ENCODE assay signal across 1 cellular context in the genomic region with DNA sequence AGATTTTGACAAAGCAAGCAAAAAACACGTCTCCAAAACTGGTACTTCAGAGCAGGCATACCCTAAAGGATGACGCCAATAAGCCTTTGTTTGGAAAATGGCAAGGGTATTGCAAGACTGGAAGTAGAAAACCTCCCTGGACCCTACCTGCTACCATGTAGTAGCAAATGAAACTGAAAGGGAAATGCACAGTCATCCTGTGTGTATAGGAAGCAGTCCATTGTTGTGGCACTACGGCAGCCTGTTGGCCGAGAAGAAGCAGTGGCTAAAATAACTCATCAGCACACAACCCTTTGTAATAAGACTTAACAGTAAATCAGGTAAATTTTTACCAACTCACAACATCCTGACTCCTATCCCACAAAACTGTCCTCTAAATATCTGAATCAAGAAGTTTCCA.
TF ChIP-seq lines count a peak whose summit lies in the region.

No MANE protein-coding gene starts in this region.

TF ChIP-seq in K562, 482 proteins besides CTCF, POLR2A, EP300 and RAD21:
- TF ChIP-seq, protein P1, sequence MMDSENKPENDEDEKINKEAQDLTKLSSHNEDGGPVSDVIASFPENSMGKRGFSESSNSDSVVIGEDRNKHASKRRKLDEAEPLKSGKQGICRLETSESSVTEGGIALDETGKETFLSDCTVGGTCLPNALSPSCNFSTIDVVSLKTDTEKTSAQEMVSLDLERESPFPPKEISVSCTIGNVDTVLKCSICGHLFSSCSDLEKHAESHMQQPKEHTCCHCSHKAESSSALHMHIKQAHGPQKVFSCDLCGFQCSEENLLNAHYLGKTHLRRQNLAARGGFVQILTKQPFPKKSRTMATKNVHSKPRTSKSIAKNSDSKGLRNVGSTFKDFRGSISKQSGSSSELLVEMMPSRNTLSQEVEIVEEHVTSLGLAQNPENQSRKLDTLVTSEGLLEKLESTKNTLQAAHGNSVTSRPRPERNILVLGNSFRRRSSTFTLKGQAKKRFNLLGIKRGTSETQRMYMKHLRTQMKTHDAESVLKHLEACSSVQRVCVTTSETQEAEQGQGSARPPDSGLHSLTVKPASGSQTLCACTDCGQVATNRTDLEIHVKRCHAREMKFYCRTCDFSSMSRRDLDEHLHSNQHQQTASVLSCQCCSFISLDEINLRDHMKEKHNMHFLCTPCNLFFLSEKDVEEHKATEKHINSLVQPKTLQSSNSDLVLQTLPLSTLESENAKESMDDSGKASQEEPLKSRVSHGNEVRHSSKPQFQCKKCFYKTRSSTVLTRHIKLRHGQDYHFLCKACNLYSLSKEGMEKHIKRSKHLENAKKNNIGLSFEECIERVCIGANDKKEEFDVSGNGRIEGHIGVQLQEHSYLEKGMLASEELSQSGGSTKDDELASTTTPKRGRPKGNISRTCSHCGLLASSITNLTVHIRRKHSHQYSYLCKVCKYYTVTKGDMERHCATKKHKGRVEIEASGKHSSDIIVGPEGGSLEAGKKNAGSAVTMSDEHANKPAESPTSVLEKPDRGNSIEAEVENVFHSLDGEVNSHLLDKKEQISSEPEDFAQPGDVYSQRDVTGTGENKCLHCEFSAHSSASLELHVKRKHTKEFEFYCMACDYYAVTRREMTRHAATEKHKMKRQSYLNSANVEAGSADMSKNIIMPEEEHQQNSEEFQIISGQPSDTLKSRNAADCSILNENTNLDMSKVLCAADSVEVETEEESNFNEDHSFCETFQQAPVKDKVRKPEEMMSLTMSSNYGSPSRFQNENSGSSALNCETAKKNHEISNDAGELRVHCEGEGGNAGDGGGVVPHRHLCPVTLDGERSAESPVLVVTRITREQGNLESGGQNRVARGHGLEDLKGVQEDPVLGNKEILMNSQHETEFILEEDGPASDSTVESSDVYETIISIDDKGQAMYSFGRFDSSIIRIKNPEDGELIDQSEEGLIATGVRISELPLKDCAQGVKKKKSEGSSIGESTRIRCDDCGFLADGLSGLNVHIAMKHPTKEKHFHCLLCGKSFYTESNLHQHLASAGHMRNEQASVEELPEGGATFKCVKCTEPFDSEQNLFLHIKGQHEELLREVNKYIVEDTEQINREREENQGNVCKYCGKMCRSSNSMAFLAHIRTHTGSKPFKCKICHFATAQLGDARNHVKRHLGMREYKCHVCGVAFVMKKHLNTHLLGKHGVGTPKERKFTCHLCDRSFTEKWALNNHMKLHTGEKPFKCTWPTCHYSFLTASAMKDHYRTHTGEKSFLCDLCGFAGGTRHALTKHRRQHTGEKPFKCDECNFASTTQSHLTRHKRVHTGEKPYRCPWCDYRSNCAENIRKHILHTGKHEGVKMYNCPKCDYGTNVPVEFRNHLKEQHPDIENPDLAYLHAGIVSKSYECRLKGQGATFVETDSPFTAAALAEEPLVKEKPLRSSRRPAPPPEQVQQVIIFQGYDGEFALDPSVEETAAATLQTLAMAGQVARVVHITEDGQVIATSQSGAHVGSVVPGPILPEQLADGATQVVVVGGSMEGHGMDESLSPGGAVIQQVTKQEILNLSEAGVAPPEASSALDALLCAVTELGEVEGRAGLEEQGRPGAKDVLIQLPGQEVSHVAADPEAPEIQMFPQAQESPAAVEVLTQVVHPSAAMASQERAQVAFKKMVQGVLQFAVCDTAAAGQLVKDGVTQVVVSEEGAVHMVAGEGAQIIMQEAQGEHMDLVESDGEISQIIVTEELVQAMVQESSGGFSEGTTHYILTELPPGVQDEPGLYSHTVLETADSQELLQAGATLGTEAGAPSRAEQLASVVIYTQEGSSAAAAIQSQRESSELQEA (IDR thresholded peaks at IDR 0.05; ENCODE audit: low read depth) = 0 out of 2 replicates have a peak, but pooled peaks have one; percentile 43
- TF ChIP-seq NFE2 (IDR thresholded peaks at IDR 0.05; ENCODE audit: low read depth) (peak; percentile 36; the same call in 1 of the 2 replicates), MAFG (tag; conservative IDR thresholded peaks at IDR 0.05) (0 out of 2 replicates have a peak, but pooled peaks have one; percentile 18), SRSF7 (optimal IDR thresholded peaks at IDR 0.05; ENCODE audit: low read depth, low read length) (no peak), NFIX (CRISPR knock-in tag; IDR thresholded peaks at IDR 0.05; ENCODE audit: low read depth) (no peak), ADNP (tag; IDR thresholded peaks at IDR 0.05) (no peak), CHD1 (IDR thresholded peaks at IDR 0.05; ENCODE audit: low read length) (no peak)
- TF ChIP-seq, protein P2, sequence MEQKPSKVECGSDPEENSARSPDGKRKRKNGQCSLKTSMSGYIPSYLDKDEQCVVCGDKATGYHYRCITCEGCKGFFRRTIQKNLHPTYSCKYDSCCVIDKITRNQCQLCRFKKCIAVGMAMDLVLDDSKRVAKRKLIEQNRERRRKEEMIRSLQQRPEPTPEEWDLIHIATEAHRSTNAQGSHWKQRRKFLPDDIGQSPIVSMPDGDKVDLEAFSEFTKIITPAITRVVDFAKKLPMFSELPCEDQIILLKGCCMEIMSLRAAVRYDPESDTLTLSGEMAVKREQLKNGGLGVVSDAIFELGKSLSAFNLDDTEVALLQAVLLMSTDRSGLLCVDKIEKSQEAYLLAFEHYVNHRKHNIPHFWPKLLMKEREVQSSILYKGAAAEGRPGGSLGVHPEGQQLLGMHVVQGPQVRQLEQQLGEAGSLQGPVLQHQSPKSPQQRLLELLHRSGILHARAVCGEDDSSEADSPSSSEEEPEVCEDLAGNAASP (IDR thresholded peaks at IDR 0.05) = no peak
- TF ChIP-seq, protein P3, sequence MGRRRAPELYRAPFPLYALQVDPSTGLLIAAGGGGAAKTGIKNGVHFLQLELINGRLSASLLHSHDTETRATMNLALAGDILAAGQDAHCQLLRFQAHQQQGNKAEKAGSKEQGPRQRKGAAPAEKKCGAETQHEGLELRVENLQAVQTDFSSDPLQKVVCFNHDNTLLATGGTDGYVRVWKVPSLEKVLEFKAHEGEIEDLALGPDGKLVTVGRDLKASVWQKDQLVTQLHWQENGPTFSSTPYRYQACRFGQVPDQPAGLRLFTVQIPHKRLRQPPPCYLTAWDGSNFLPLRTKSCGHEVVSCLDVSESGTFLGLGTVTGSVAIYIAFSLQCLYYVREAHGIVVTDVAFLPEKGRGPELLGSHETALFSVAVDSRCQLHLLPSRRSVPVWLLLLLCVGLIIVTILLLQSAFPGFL (CRISPR knock-in tag; IDR thresholded peaks at IDR 0.05) = no peak
